ENCODE assay signal across 8 cellular contexts in the genomic region with DNA sequence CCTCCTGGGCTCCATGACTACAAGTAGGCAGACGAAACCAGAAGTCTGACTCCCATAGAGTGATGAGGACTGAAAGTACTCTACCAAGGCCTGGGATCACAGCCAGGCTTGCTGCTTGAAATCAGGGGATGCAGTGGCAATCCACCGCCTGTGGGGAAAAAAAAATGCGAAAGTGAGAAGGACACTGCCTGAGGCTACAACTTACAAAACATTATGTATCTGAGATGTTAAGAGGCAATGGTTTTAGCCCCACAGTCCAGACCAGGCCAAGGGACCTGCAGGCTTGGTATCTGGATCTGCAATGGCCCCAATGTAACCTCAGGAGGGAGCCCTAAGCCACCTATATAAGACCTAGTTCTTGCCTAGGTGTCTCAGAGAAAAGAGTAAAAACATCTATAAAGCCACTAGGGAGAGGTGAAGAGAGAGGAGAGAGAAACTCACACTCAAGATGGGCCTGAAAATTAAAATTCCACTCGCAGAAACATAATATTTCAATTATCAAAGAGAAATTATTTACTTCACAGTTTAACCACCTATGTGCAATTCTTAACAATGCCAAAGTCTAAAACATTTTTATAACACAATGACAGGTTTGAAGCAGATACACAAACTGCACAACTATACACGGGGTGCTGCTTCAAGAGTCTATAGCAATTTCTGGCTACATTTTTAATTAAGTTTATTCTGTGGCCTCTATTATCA. TPM values are rescaled to one million over a fixed set of nuclear protein-coding genes. Genes with fewer than 3 reads are reported as not detected.
DNase-seq lines count a peak whose midpoint lies in the region; ATAC-seq and TF ChIP-seq lines count a peak whose summit lies in the region.

No MANE protein-coding gene starts in this region.

- peak overlapping the region; percentile 5 for H3K27ac Mint-ChIP-seq in osteocyte (ENCODE audit: unreplicated experiment)

- WGBS in suprapubic skin: 59% methylated on average over 5 of the region's 5 CpGs

- H3K4me3 ChIP-seq in foreskin fibroblast (ENCODE audit: low read depth in 1 of 2, low read length in 2 of 2): no peak overlapping the region
- no peak overlapping the region for H3K4me3 ChIP-seq in suprapubic skin

- in situ Hi-C loops in Caki2 (cut with HindIII; ENCODE audit: low pct_unique_long_range_greater_than_20kb, low sequenced_read_pairs): no loop called here

- no peaks in the 10 kb centered on the region for H3K27me3 ChIP-seq in suprapubic skin

- H3K36me3 Mint-ChIP-seq in osteocyte (ENCODE audit: unreplicated experiment): peaks cover 3% of the 10 kb centered on the region

- peak; percentile 44 for DNase-seq in Caki2 (ENCODE audit: low read depth)
- DNase-seq in NCI-H2227 treated with DMSO at 0.1 percent for 48 hours (lab: John Stamatoyannopoulos, UW): peak; percentile 7
- peak; percentile 15 to 20 for DNase-seq in activated CD4-positive, alpha-beta T cell treated with anti-CD3 and anti-CD28 coated beads, Interleukin-2, amount 50 U/mL, for 48 hours
- DNase-seq in foreskin fibroblast: peak; percentile 33 to 70
- no peak for DNase-seq in osteocyte (ENCODE audit: extremely low spot score, unreplicated experiment)
- DNase-seq in suprapubic skin (ENCODE audit: low spot score in 2 of 2): no peak

- H3K27ac ChIP-seq in suprapubic skin: no peak overlapping the region

- H3K27me3 Mint-ChIP-seq in osteocyte (ENCODE audit: unreplicated experiment): no peaks in the 10 kb centered on the region

- no peak overlapping the region for H3K4me3 Mint-ChIP-seq in osteocyte (ENCODE audit: unreplicated experiment)

- H3K4me1 ChIP-seq in suprapubic skin: peaks cover 5% of the 10 kb centered on the region

- TF ChIP-seq POLR2A in suprapubic skin (IDR thresholded peaks at IDR 0.05): no peak

- ATAC-seq in GM19023 (IDR thresholded peaks at IDR 0.05; ENCODE audit: unreplicated experiment): peak; percentile 92
- peak; percentile 85 for ATAC-seq in HG03103 (IDR thresholded peaks at IDR 0.05; ENCODE audit: low read depth, unreplicated experiment)

- H3K9me3 Mint-ChIP-seq in osteocyte (ENCODE audit: unreplicated experiment): no peaks in the 10 kb centered on the region

- no peak for TF ChIP-seq EP300 in suprapubic skin (IDR thresholded peaks at IDR 0.05)

- H3K9me3 ChIP-seq in suprapubic skin: no peaks in the 10 kb centered on the region

- H3K4me1 Mint-ChIP-seq in osteocyte (ENCODE audit: unreplicated experiment): peaks cover 6% of the 10 kb centered on the region

- TF ChIP-seq CTCF in foreskin fibroblast (IDR thresholded peaks at IDR 0.05; ENCODE audit: low read depth, low read length) (peak; percentile 42), osteocyte (IDR thresholded peaks at IDR 0.05) (peak; percentile 58), suprapubic skin (IDR thresholded peaks at IDR 0.05) (peak in 1 of 2 donors; percentile 30)

- no peaks in the 10 kb centered on the region for H3K36me3 ChIP-seq in suprapubic skin

RNA-seq across cellular contexts. Expression of gene DNAJC1, which starts 13.9 kb away (rescaled TPM):
- 51.6 and 64.0 TPM in 2 replicates for total RNA-seq in Caki2 (2014; rRNA removed; shearing (Covaris generic); ENCODE audit: low replicate concordance)
- 36.4 and 38.4 TPM in 2 replicates for total RNA-seq in osteocyte
- 10 to 100 TPM; 30.6 to 70.0 (median 61.0) TPM for total RNA-seq in suprapubic skin

Comparison
In these comparisons a context has a peak if more than half of its experiments do, and no peak if none do; other contexts are left out.
1. DNase-seq: peak in Caki2 (single experiment), NCI-H2227 treated with DMSO at 0.1 percent for 48 hours (single experiment), activated CD4-positive, alpha-beta T cell treated with anti-CD3 and anti-CD28 coated beads, Interleukin-2, amount 50 U/mL, for 48 hours (2 of 2) and foreskin fibroblast (2 of 2); none in osteocyte (single experiment) and suprapubic skin (0 of 2).